ENCODE assay signal across 2 cellular contexts in the genomic region with DNA sequence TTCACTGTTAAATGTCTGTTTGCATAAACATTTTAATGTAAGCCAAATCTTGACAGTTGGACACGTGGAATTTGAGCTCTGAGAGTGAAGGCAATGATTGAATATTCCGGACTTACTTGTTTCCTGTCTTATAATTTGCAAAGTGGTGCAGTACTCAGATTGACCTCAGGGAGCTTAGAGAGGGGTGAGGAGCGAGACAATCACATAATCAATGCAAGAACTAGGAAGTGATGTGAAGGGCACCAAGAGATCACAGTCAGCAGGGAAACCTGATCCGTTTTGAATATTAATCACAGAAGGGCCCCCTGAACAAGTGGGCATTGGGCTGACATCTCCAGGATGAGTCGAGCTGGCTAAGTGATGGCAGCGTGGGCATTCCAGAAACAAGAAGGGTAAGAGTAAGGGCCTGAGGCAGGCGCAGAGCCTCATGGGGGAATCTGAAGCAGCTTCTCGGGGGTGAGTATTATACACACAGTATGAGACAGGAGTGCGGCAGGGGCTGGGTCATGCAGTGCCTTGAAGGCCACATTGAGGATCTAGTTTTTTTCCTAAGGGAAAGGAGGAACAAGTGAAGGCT.
TF ChIP-seq lines count a peak whose summit lies in the region.

No MANE protein-coding gene starts in this region.

TF ChIP-seq in PFSK-1, 5 proteins besides CTCF, POLR2A, EP300 and RAD21 (continued from another document):
- TF ChIP-seq, protein P1, sequence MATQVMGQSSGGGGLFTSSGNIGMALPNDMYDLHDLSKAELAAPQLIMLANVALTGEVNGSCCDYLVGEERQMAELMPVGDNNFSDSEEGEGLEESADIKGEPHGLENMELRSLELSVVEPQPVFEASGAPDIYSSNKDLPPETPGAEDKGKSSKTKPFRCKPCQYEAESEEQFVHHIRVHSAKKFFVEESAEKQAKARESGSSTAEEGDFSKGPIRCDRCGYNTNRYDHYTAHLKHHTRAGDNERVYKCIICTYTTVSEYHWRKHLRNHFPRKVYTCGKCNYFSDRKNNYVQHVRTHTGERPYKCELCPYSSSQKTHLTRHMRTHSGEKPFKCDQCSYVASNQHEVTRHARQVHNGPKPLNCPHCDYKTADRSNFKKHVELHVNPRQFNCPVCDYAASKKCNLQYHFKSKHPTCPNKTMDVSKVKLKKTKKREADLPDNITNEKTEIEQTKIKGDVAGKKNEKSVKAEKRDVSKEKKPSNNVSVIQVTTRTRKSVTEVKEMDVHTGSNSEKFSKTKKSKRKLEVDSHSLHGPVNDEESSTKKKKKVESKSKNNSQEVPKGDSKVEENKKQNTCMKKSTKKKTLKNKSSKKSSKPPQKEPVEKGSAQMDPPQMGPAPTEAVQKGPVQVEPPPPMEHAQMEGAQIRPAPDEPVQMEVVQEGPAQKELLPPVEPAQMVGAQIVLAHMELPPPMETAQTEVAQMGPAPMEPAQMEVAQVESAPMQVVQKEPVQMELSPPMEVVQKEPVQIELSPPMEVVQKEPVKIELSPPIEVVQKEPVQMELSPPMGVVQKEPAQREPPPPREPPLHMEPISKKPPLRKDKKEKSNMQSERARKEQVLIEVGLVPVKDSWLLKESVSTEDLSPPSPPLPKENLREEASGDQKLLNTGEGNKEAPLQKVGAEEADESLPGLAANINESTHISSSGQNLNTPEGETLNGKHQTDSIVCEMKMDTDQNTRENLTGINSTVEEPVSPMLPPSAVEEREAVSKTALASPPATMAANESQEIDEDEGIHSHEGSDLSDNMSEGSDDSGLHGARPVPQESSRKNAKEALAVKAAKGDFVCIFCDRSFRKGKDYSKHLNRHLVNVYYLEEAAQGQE (IDR thresholded peaks at IDR 0.05; ENCODE audit: insufficient read depth in 1 of 2, low read depth in 2 of 2, low read length in 2 of 2) = no peak
- TF ChIP-seq TAF1 (IDR thresholded peaks at IDR 0.05; ENCODE audit: borderline replicate concordance, insufficient read depth, low read length) = no peak
TF ChIP-seq in PFSK-1: peak in this region for 1.

TF ChIP-seq in GM12891, 5 proteins besides CTCF, POLR2A, EP300 and RAD21 (continued from another document):
- no peak for TF ChIP-seq TAF1 (IDR thresholded peaks at IDR 0.05; ENCODE audit: low read depth, low read length)
